Comparison of ENCODE assay signal across 14 cellular contexts in the genomic region with DNA sequence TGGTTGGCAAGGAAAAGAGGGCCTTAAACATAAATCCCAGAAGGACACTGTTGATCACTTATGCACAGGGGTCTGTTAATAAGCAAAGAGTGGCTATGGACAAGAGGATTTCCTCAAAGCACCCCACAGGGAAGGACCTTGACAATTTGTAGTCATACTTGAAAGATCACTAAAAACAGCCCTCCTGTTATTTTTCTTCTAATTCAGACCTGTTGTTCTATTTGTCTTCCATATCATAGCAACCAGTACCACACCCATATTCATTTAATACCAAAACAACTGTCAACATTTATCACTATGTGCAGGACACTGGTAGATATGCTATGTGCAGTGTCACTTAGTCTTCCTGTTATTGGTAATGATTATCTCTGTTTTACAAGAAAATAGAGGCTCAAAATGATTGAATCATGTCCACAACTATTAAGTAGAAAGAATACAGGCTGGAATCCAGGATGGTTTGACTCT. TPM values are rescaled to one million over a fixed set of nuclear protein-coding genes. Genes with fewer than 3 reads are reported as not detected.
A peak's percentile ranks its signal among the peaks of the same experiment; 100 is the strongest.
DNase-seq lines count a peak whose midpoint lies in the region; ATAC-seq and TF ChIP-seq lines count a peak whose summit lies in the region.
"Had no signal": no experiment of that assay in that cellular context is flagged by ENCODE, and none has a peak within 500 bp of the region (broad histone marks: within the 10 kb centered on the region; RNA-seq: fewer than 3 reads in every experiment).

No MANE protein-coding gene starts in this region.

- no peak overlapping the region for H3K4me2 ChIP-seq in smooth muscle cell

- H3K4me3 Mint-ChIP-seq in T-helper 17 cell (no peak overlapping the region), immature natural killer cell (peak overlapping the region in 1 of 5 donors; percentile 21)

- H3K4me1 Mint-ChIP-seq in T-helper 17 cell (peaks cover 32% of the 10 kb centered on the region), immature natural killer cell (peaks cover 29 to 63% of the 10 kb centered on the region in 2 donors)

- H3K4me1 ChIP-seq in smooth muscle cell (ENCODE audit: low read depth): peaks cover 15% of the 10 kb centered on the region

- H3K36me3 Mint-ChIP-seq in T-helper 17 cell (ENCODE audit: low read depth) (peaks cover 5% of the 10 kb centered on the region), immature natural killer cell (peaks cover 3 to 10% (median 4%) of the 10 kb centered on the region in 3 donors)

- TF ChIP-seq CTCF in smooth muscle cell (IDR thresholded peaks at IDR 0.05; ENCODE audit: borderline replicate concordance, insufficient read depth, poor library complexity, severe bottlenecking): no peak

- ATAC-seq in T-helper 17 cell (no peak), GM21786 (IDR thresholded peaks at IDR 0.05; ENCODE audit: unreplicated experiment) (no peak)

- H3K9me3 ChIP-seq in T-helper 17 cell (ENCODE audit: control insufficient read depth, low read length, poor library complexity, severe bottlenecking): no peaks in the 10 kb centered on the region
- no peaks in the 10 kb centered on the region for H3K9me3 ChIP-seq in smooth muscle cell (replicated peaks; ENCODE audit: low read depth)
- H3K9me3 ChIP-seq: Caco-2, thoracic aorta had no signal

- H3K27me3 Mint-ChIP-seq in T-helper 17 cell: no peaks in the 10 kb centered on the region
- peaks cover 9 to 24% (median 18%) of the 10 kb centered on the region in 3 donors for H3K27me3 Mint-ChIP-seq in immature natural killer cell (ENCODE audit: low read depth in 3 of 3)

- H3K27me3 ChIP-seq in smooth muscle cell (ENCODE audit: low read depth): no peaks in the 10 kb centered on the region

- H3K4me3 ChIP-seq in smooth muscle cell: no peak overlapping the region
- H3K4me3 ChIP-seq: thoracic aorta had no signal

- peaks cover 0 to 2% (median 0%) of the 10 kb centered on the region in 6 donors for H3K9me3 Mint-ChIP-seq in immature natural killer cell

- H3K36me3 ChIP-seq in smooth muscle cell (ENCODE audit: low read depth): peaks cover 4% of the 10 kb centered on the region

- no peak overlapping the region for H2AFZ ChIP-seq in smooth muscle cell (ENCODE audit: low read depth)

- H3K27ac ChIP-seq in smooth muscle cell (ENCODE audit: low read depth): peak overlapping the region; percentile 48
- H3K27ac ChIP-seq: thoracic aorta had no signal

- H3K79me2 ChIP-seq in smooth muscle cell (ENCODE audit: low read depth): peaks cover 18% of the 10 kb centered on the region

- peaks cover 27% of the 10 kb centered on the region for H3F3A ChIP-seq in smooth muscle cell (ENCODE audit: low read depth)

- H3K9ac ChIP-seq in smooth muscle cell (ENCODE audit: low read depth): no peak overlapping the region

- peaks cover 8% of the 10 kb centered on the region for H4K20me1 ChIP-seq in smooth muscle cell (ENCODE audit: low read depth)

- peak; percentile 52 for DNase-seq in NCI-H748 (lab: John Stamatoyannopoulos, UW; ENCODE audit: unreplicated experiment)
- DNase-seq in NCI-H748 treated with DMSO at 0.1 percent for 48 hours (lab: John Stamatoyannopoulos, UW): no peak
- no peak for DNase-seq in T-helper 17 cell
- DNase-seq in immature natural killer cell: peak in 1 of 3 donors; percentile 14
- no peak for DNase-seq in smooth muscle cell (lab: John Stamatoyannopoulos, UW; ENCODE audit: unreplicated experiment)
- DNase-seq in OCI-M2 (lab: John Stamatoyannopoulos, UW; ENCODE audit: unreplicated experiment): no peak
- DNase-seq in NCI-H69 (lab: John Stamatoyannopoulos, UW): no peak
- DNase-seq: activated CD4-positive, alpha-beta T cell treated with anti-CD3 and anti-CD28 coated beads, Interleukin-2, amount 50 U/mL, for 48 hours; activated naive CD4-positive, alpha-beta T cell treated with Interleukin-2 at 50 U/mL for 16 hours; Caco-2; NCI-H1092; NCI-H446 had no signal

- H3K27ac Mint-ChIP-seq in T-helper 17 cell (peak overlapping the region; percentile 83), immature natural killer cell (peak overlapping the region in 5 of 6 donors; percentile 41 to 80 (median 66))

RNA-seq across cellular contexts. Expression of a gene that starts 3.2 kb away (rescaled TPM):
- total RNA-seq in T-helper 17 cell (10 to 100 TPM; 52.8 to 62.0 TPM), smooth muscle cell (185 and 224 TPM in 2 replicates)
- polyA plus RNA-seq in immature natural killer cell (100 to 1,000 TPM; 238 to 307 (median 242) TPM), smooth muscle cell (202 and 266 TPM in 2 replicates)

RNA-seq across cellular contexts. Expression of a gene that starts 45.5 kb away (rescaled TPM):
- total RNA-seq in T-helper 17 cell (10 to 100 TPM; 11.7 to 13.7 TPM), smooth muscle cell (32.4 and 47.8 TPM in 2 replicates)
- polyA plus RNA-seq in immature natural killer cell (1 to 10 TPM in 2 of 3 donors, under 1 TPM in 1; 0.74 to 4.2 (median 3.1) TPM), smooth muscle cell (84.0 and 95.4 TPM in 2 replicates)
